8 cellular contexts compared by ENCODE assay signal in the genomic region with DNA sequence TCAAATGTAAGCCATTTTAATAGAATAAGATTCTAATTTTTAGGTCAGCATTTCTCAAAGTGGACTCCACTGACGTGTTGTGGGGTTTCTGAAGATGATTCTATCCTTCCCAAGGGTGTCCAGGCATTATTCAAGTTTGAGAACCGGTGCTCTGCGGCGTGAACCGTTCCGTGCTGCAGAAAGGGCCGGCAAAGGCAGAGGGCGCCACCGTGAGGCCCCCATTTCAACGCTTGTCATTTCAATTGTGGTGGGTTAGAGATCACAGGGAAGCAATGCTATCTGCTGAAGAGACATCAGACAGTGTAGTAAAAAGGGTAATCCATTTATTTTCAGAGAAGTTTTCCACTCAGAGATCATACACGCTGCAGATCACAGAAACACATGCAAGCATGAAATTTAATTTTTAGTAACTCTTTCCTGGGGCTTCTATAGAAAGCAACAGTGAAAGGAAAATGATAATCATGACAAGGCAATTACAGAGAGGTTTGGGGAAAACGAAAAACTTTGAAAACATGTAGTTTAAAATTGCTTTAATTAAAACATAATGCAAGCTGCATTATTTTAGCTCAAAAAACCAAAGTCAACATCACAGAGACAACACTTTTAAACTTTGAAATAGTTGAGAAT.
DNase-seq lines count a peak whose midpoint lies in the region; ATAC-seq and TF ChIP-seq lines count a peak whose summit lies in the region.

No MANE protein-coding gene starts in this region.

- H3K4me3 ChIP-seq in Peyer's patch = no peak overlapping the region

- no peak overlapping the region for H3K4me3 Mint-ChIP-seq in neural crest cell

- no peaks in the 10 kb centered on the region for H3K36me3 ChIP-seq in Peyer's patch

- TF ChIP-seq POLR2A in Peyer's patch (IDR thresholded peaks at IDR 0.05) = no peak

- H3K4me1 Mint-ChIP-seq in neural crest cell = no peaks in the 10 kb centered on the region

- H3K27ac Mint-ChIP-seq in neural crest cell (ENCODE audit: unreplicated experiment) = no peak overlapping the region

- H3K4me1 ChIP-seq in Peyer's patch = no peaks in the 10 kb centered on the region

- TF ChIP-seq CTCF in Peyer's patch (IDR thresholded peaks at IDR 0.05) (peak in 4 of 6 experiments; percentile 27 to 59 (median 50)), neural crest cell (conservative IDR thresholded peaks at IDR 0.05) (peak; percentile 72)

- ATAC-seq in HG03460 (IDR thresholded peaks at IDR 0.05; ENCODE audit: unreplicated experiment) (peak; percentile 75), HG03378 (IDR thresholded peaks at IDR 0.05; ENCODE audit: unreplicated experiment) (no peak)

- no peaks in the 10 kb centered on the region for H3K27me3 ChIP-seq in Peyer's patch

- DNase-seq in NCI-H446 treated with DMSO at 0.1 percent for 48 hours (lab: John Stamatoyannopoulos, UW) = peak; percentile 1
- no peak for DNase-seq in NCI-H446 (lab: John Stamatoyannopoulos, UW)
- peak in 2 of 3 donors; percentile 58 to 59 for DNase-seq in Peyer's patch
- DNase-seq in dermis blood vessel endothelial cell = peak; percentile 52
- DNase-seq in neural crest cell (ENCODE audit: low read depth, low spot score) = peak; percentile 59
- DNase-seq in LoVo (ENCODE audit: low spot score) = no peak

- H3K27ac ChIP-seq in Peyer's patch = no peak overlapping the region

- no peaks in the 10 kb centered on the region for H3K9me3 Mint-ChIP-seq in neural crest cell

- H3K9me3 ChIP-seq in Peyer's patch = no peaks in the 10 kb centered on the region

- no peaks in the 10 kb centered on the region for H3K36me3 Mint-ChIP-seq in neural crest cell (ENCODE audit: low read depth)

- peaks cover 22% of the 10 kb centered on the region for H3K27me3 Mint-ChIP-seq in neural crest cell (ENCODE audit: low read depth)

Comparison
In these comparisons a context has a peak if more than half of its experiments do, and no peak if none do; other contexts are left out.
1. DNase-seq: peak in NCI-H446 treated with DMSO at 0.1 percent for 48 hours (single experiment), Peyer's patch (2 of 3), dermis blood vessel endothelial cell (single experiment) and neural crest cell (single experiment); none in NCI-H446 (0 of 2) and LoVo (single experiment).